8 cellular contexts compared by ENCODE assay signal in genomic region chr2:230864122-230864604, GRCh38. TPM values are rescaled to one million over a fixed set of nuclear protein-coding genes. Genes with fewer than 3 reads are reported as not detected.
A peak's percentile ranks its signal among the peaks of the same experiment; 100 is the strongest.
DNase-seq lines count a peak whose midpoint lies in the region; ATAC-seq, FAIRE-seq and TF ChIP-seq lines count a peak whose summit lies in the region.

No MANE protein-coding gene starts in this region.

- ATAC-seq in left ventricle myocardium superior (no peak), GM18519 (IDR thresholded peaks at IDR 0.05; ENCODE audit: low FRiP score, unreplicated experiment) (no peak), esophagus mucosa (no peak)

- no peak overlapping the region for H3K27ac ChIP-seq in right atrium auricular region
- no peak overlapping the region for H3K27ac ChIP-seq in breast epithelium
- H3K27ac ChIP-seq in mucosa of rectum (ENCODE audit: low read depth in 2 of 2, low read length in 2 of 2) = peak overlapping the region; percentile 56 to 69

- no peak for TF ChIP-seq POLR2A in breast epithelium (IDR thresholded peaks at IDR 0.05)
- no peak for TF ChIP-seq POLR2A in H54 (IDR thresholded peaks at IDR 0.05; ENCODE audit: low read depth, low read length)

- H3K36me3 ChIP-seq in right atrium auricular region (no peaks in the 10 kb centered on the region), breast epithelium (no peaks in the 10 kb centered on the region), mucosa of rectum (ENCODE audit: control insufficient read depth in 2 of 2, insufficient read depth in 2 of 2, low read length in 2 of 2) (peaks cover 2 to 7% of the 10 kb centered on the region in 2 donors)

- H3K4me1 ChIP-seq in right atrium auricular region (peaks cover 0 to 35% of the 10 kb centered on the region in 2 donors), breast epithelium (peaks cover 0 to 3% of the 10 kb centered on the region in 2 donors), mucosa of rectum (ENCODE audit: control insufficient read depth in 2 of 2, insufficient read depth in 2 of 2, low read length in 2 of 2) (peaks cover 34 to 35% of the 10 kb centered on the region in 2 donors)

- DNase-seq in right atrium auricular region (ENCODE audit: low spot score) = no peak
- no peak for DNase-seq in left ventricle myocardium superior
- no peak for DNase-seq in breast epithelium (ENCODE audit: low spot score in 2 of 2)
- no peak for DNase-seq in H4 (ENCODE audit: low spot score)
- DNase-seq in H54 (ENCODE audit: insufficient read length, low spot score) = no peak

- H3K4me3 ChIP-seq in right atrium auricular region (peak overlapping the region; percentile 71 to 73), breast epithelium (peak overlapping the region; percentile 51 to 78 (median 76)), mucosa of rectum (ENCODE audit: low read length in 2 of 2) (peak overlapping the region; percentile 77 to 86)

- H3K27me3 ChIP-seq in right atrium auricular region = no peaks in the 10 kb centered on the region
- H3K27me3 ChIP-seq in breast epithelium = no peaks in the 10 kb centered on the region
- H3K27me3 ChIP-seq in mucosa of rectum (ENCODE audit: control insufficient read depth in 2 of 2, insufficient read depth in 2 of 2, low read length in 2 of 2) = no peaks in the 10 kb centered on the region

- no peak for FAIRE-seq in H54 (lab: Jason Lieb, UNC)

- TF ChIP-seq CTCF in right atrium auricular region (IDR thresholded peaks at IDR 0.05) = no peak
- TF ChIP-seq CTCF in breast epithelium (IDR thresholded peaks at IDR 0.05) = no peak

- peak overlapping the region; percentile 34 to 99 for H3K9ac ChIP-seq in mucosa of rectum (ENCODE audit: low read depth in 1 of 2, low read length in 2 of 2)

- H3K9me3 ChIP-seq in right atrium auricular region (peaks cover 0 to 5% of the 10 kb centered on the region in 2 donors), breast epithelium (no peaks in the 10 kb centered on the region), mucosa of rectum (ENCODE audit: control insufficient read depth in 2 of 2, low read length in 2 of 2) (no peaks in the 10 kb centered on the region)

- intact Hi-C loops in left ventricle myocardium superior (cut with micrococcal nuclease) = no loop called here
- intact Hi-C loops in breast epithelium (cut with DNase I; ENCODE audit: low total_unique reads) = no loop called here

RNA-seq across cellular contexts. Expression of gene ITM2C, which starts 0.6 kb away (rescaled TPM):
- 10 to 100 TPM; 35.8 to 38.3 TPM for total RNA-seq in right atrium auricular region
- total RNA-seq in left ventricle myocardium superior = 28.8 TPM
- 10 to 100 TPM; 24.5 to 46.2 (median 36.3) TPM for total RNA-seq in breast epithelium
- 85.8 and 96.9 TPM in 2 replicates for total RNA-seq in H4 (2014; rRNA removed; shearing (Covaris generic))
- 7.3 TPM for total RNA-seq in esophagus mucosa

Comparison
In these comparisons a context has a peak if more than half of its experiments do, and no peak if none do; other contexts are left out.
1. H3K27ac ChIP-seq: peak in mucosa of rectum (2 of 2); none in right atrium auricular region (0 of 2) and breast epithelium (0 of 2).
2. Peak in every context shown above with its lines, with median percentiles within 50 percentile points of each other: H3K4me3 ChIP-seq.